ENCODE assay signal across 32 cellular contexts in genomic region chr3:174377684-174378083, GRCh38.
"Had no signal": no experiment of that assay in that cellular context is flagged by ENCODE, and none has a peak within 500 bp of the region (broad histone marks: within the 10 kb centered on the region; RNA-seq: fewer than 3 reads in every experiment).

No MANE protein-coding gene starts in this region.

- H3K27ac ChIP-seq: ascending aorta, cardiac muscle cell, VCaP had no signal

- H3K27me3 ChIP-seq: ascending aorta, cardiac muscle cell had no signal

- H3K4me1 ChIP-seq: ascending aorta had no signal

- DNase-seq: activated B cell treated with CpG ODN at 0.5 μM for 24 hours; activated CD4-positive, alpha-beta memory T cell treated with anti-CD3 and anti-CD28 coated beads for 36 hours; activated CD4-positive, alpha-beta T cell treated with anti-CD3 and anti-CD28 coated beads for 4 hours; activated CD4-positive, alpha-beta T cell treated with anti-CD3 and anti-CD28 coated beads, Interleukin-2, amount 10 ng/mL, durations not matched to agents 24 days and 14 days; activated CD4-positive, alpha-beta T cell treated with anti-CD3 and anti-CD28 coated beads, Interleukin-2, amount 50 U/mL, for 1 hour; activated CD4-positive, alpha-beta T cell treated with anti-CD3 and anti-CD28 coated beads, Interleukin-2, amount 50 U/mL, for 4 hours; activated CD4-positive, CD25-positive, alpha-beta regulatory T cell treated with anti-CD3 and anti-CD28 coated beads, Interleukin-2, amount 50 U/mL, for 72 hours; activated CD8-positive, alpha-beta memory T cell treated with anti-CD3 and anti-CD28 coated beads, Interleukin-2, amount 50 U/mL, for 4 hours; activated CD8-positive, alpha-beta T cell treated with anti-CD3 and anti-CD28 coated beads for 36 hours; activated effector memory CD4-positive, alpha-beta T cell treated with anti-CD3 and anti-CD28 coated beads, Interleukin-2, amount 50 U/mL, for 16 hours; activated gamma-delta T cell treated with Interleukin-2 at 50 U/mL for 16 hours; activated naive CD4-positive, alpha-beta T cell; activated naive CD4-positive, alpha-beta T cell treated with anti-CD3 and anti-CD28 coated beads for 36 hours; activated naive CD8-positive, alpha-beta T cell treated with anti-CD3 and anti-CD28 coated beads, Interleukin-2, amount 10 ng/mL, durations not matched to agents 7 days and 5 days; activated naive CD8-positive, alpha-beta T cell treated with anti-CD3 and anti-CD28 coated beads, Interleukin-2, amount 50 U/mL, for 24 hours; activated T-cell treated with anti-CD3 and anti-CD28 coated beads for 4 hours; activated T-cell treated with anti-CD3 and anti-CD28 coated beads, Interleukin-2, amount 50 U/mL, for 1 hour; activated T-cell treated with anti-CD3 and anti-CD28 coated beads, Interleukin-2, amount 50 U/mL, for 4 hours; activated T-cell treated with anti-CD3 and anti-CD28 coated beads, Interleukin-2, amount 50 U/mL, for 72 hours; amygdala; anterior cingulate cortex; caudate nucleus; cerebellar nuclear complex; T-helper 1 cell; T-helper 2 cell; T-helper 9 cell had no signal

- H3K4me3 ChIP-seq: ascending aorta, cardiac muscle cell had no signal

- H3K9me3 ChIP-seq: ascending aorta had no signal

- FAIRE-seq: bronchial epithelial cell, TTC549 had no signal

- H3K36me3 ChIP-seq: ascending aorta, cardiac muscle cell had no signal

- ATAC-seq: activated CD8-positive, alpha-beta T cell treated with anti-CD3 and anti-CD28 coated beads for 36 hours; activated naive CD8-positive, alpha-beta T cell treated with anti-CD3 and anti-CD28 coated beads, Interleukin-2, amount 50 U/mL, for 24 hours; activated T-cell treated with anti-CD3 and anti-CD28 coated beads, Interleukin-2, amount 50 U/mL, for 4 hours; activated T-cell treated with anti-CD3 and anti-CD28 coated beads, Interleukin-2, amount 50 U/mL, for 72 hours; activated T-helper 17 cell treated with anti-CD3 and anti-CD28 coated beads, Interleukin-2, amount 50 U/mL, for 72 hours had no signal
